8 cellular contexts compared by ENCODE assay signal in the genomic region with DNA sequence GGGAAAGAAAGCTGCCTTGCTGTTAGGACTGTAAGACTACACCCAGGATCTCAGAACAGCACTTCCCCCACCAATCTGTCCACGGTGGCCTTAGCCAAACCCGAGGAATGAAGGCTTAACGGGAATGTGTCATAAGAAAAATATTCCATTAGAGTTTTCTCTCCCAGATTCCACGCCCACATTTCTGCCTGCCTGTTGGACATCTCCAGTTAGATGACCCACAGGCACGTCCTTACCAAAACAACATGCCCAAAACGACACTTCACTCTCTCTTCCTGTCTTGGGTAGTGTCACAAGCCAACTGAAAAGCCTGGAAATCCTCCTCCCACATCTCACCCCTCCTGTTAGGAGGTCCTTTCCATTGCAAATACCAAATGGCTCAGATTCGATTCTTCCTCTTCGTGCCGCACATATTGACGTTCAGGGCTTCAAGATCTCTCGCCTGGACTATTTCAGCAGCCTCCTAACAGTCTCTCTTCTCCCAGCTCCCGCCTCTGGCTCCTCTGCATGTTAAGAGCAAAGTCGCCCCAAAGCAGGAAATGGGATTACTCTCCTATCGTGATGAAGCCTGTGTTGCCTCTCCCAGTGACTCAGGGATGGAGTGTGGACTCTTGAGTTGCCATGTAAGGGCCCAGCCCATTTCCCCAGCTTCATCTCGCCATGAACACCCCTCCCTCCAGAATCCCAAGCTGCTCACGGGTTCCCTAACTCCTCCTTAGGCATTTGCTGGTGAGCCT.
DNase-seq lines count a peak whose midpoint lies in the region; ATAC-seq, FAIRE-seq and TF ChIP-seq lines count a peak whose summit lies in the region.
"Had no signal": no experiment of that assay in that cellular context is flagged by ENCODE, and none has a peak within 500 bp of the region (broad histone marks: within the 10 kb centered on the region; RNA-seq: fewer than 3 reads in every experiment).

No MANE protein-coding gene starts in this region.

- no peaks in the 10 kb centered on the region for H3K9me3 ChIP-seq in MG63
- H3K9me3 ChIP-seq in lung (ENCODE audit: control insufficient read depth in 2 of 2, insufficient read depth in 1 of 2, low read length in 1 of 2), result peaks cover 0 to 2% of the 10 kb centered on the region in 2 donors

- H3K27ac ChIP-seq in lung (ENCODE audit: low read depth in 1 of 2, low read length in 1 of 2), result peak overlapping the region; percentile 36 to 55

- H3K36me3 ChIP-seq in MG63, result no peaks in the 10 kb centered on the region
- no peaks in the 10 kb centered on the region for H3K36me3 ChIP-seq in lung (ENCODE audit: control insufficient read depth in 2 of 2, insufficient read depth in 2 of 2, low read length in 2 of 2)

- H3K4me1 ChIP-seq in lung (ENCODE audit: control insufficient read depth in 2 of 2, insufficient read depth in 2 of 2, low read length in 2 of 2), result peaks cover 0 to 2% of the 10 kb centered on the region in 2 donors

- H3K4me3 ChIP-seq in MG63 (peak overlapping the region; percentile 20), lung (no peak overlapping the region)

- ATAC-seq in lung (ENCODE audit: insufficient read depth, low FRiP score), result peak; percentile 72

- FAIRE-seq in urothelium cell line (lab: Jason Lieb, UNC), result peak; percentile 66
- FAIRE-seq: endometrium had no signal

- WGBS in lung, 2 donors, result 71 to 83% methylated on average over 16 of the region's 16 CpGs

- no peak for TF ChIP-seq CTCF in lung (IDR thresholded peaks at IDR 0.05; ENCODE audit: control extremely low read depth, extremely low read depth)

- peak; percentile 98 for DNase-seq in MG63
- DNase-seq in dedifferentiated amniotic fluid mesenchymal stem cell (ENCODE audit: extremely low spot score), result peak; percentile 99
- peak; percentile 54 for DNase-seq in lung (ENCODE audit: low spot score)
- DNase-seq in urothelium cell line (ENCODE audit: low spot score), result peak; percentile 68
- no peak for DNase-seq in activated naive CD4-positive, alpha-beta T cell (lab: John Stamatoyannopoulos, UW)
- no peak for DNase-seq in CD1c-positive myeloid dendritic cell (ENCODE audit: extremely low spot score)
- DNase-seq in stimulated activated CD4-positive, alpha-beta T cell treated with anti-CD3 and anti-CD28 coated beads, Interleukin-2, amount 100 ng/mL, for 48 hours, result no peak

- H3K27me3 ChIP-seq in MG63 (no peaks in the 10 kb centered on the region), lung (ENCODE audit: control insufficient read depth, insufficient read depth) (no peaks in the 10 kb centered on the region)

Comparison
In these comparisons a context has a peak if more than half of its experiments do, and no peak if none do; other contexts are left out.
1. DNase-seq: peak in MG63 (single experiment), dedifferentiated amniotic fluid mesenchymal stem cell (single experiment), lung (single experiment) and urothelium cell line (single experiment); none in activated naive CD4-positive, alpha-beta T cell (0 of 4), CD1c-positive myeloid dendritic cell (single experiment) and stimulated activated CD4-positive, alpha-beta T cell treated with anti-CD3 and anti-CD28 coated beads, Interleukin-2, amount 100 ng/mL, for 48 hours (0 of 2).